Comparison of ENCODE assay signal across 29 cellular contexts in the genomic region with DNA sequence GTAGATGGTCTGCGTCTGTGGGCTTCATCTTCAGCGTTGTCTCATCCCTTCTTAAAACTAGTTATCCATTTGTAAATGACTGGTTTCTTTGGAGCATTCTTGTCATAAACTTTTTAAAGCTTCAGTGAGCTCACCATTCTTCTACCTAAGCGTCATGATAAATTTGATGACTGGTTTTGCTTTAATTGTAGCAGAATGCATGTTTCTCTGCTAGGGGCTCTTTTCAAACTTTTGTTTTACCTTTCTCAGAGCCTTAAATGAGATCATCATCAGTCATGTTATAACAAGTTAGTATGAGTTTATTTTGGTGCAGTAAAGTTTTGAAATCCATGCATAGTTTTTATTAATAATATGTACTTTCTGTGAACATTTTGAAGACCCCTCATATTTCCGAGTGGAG. TPM values are rescaled to one million over a fixed set of nuclear protein-coding genes. Genes with fewer than 3 reads are reported as not detected.
"Had no signal": no experiment of that assay in that cellular context is flagged by ENCODE, and none has a peak within 500 bp of the region (broad histone marks: within the 10 kb centered on the region; RNA-seq: fewer than 3 reads in every experiment).

No MANE protein-coding gene starts in this region.

- ATAC-seq: natural killer cell; psoas muscle; right cardiac atrium; right lobe of liver; stimulated activated memory B cell treated with anti-CD40 and anti-IgM and Interleukin-4, amounts not matched to agents 10 μg/mL and 1 μg/mL and 100 μg/mL, for 72 hours; stimulated activated naive CD8-positive, alpha-beta T cell treated with anti-CD3 and anti-CD28 coated beads, Interleukin-15, amount 100 ng/mL, for 72 hours; stimulated activated naive CD8-positive, alpha-beta T cell treated with anti-CD3 and anti-CD28 coated beads, Interleukin-15, Interleukin-2, amounts not matched to agents 100 U/mL and 50 U/mL, for 24 hours; upper lobe of right lung had no signal

- DNase-seq: natural killer cell; occipital lobe; ovary; posterior cingulate gyrus; psoas muscle; right cardiac atrium; right lobe of liver; sigmoid colon; small intestine; spleen; stimulated activated CD4-positive, alpha-beta T cell treated with anti-CD3 and anti-CD28 coated beads, Interleukin-12 subunit alpha, Interleukin-12 subunit beta, amount 100 ng/mL, for 4 hours; stimulated activated CD4-positive, alpha-beta T cell treated with anti-CD3 and anti-CD28 coated beads, Interleukin-1b, Interleukin-23, amount 100 ng/mL, for 48 hours; stimulated activated CD4-positive, alpha-beta T cell treated with anti-CD3 and anti-CD28 coated beads, Interleukin-4, amount 100 ng/mL, for 1 hour; stimulated activated CD4-positive, alpha-beta T cell treated with anti-CD3 and anti-CD28 coated beads, Interleukin-4, amount 100 ng/mL, for 4 hours; stimulated activated CD8-positive, alpha-beta memory T cell treated with anti-CD3 and anti-CD28 coated beads, Interleukin-4, amount 100 ng/mL, for 48 hours; stimulated activated naive CD4-positive, alpha-beta T cell; stimulated activated naive CD8-positive, alpha-beta T cell treated with anti-CD3 and anti-CD28 coated beads, Interleukin-15, amount 100 ng/mL, for 72 hours; stimulated activated naive CD8-positive, alpha-beta T cell treated with anti-CD3 and anti-CD28 coated beads, Interleukin-15, Interleukin-2, amounts not matched to agents 100 U/mL and 50 U/mL, for 24 hours; substantia nigra; testis; tibial artery; transverse colon; upper lobe of right lung; uterus had no signal

- H3K4me3 ChIP-seq: neural progenitor cell, ovary, psoas muscle, right lobe of liver, sigmoid colon, spleen, suprapubic skin, testis, tibial artery, transverse colon, upper lobe of right lung, uterus had no signal

- H3K4me1 ChIP-seq: neural progenitor cell, parathyroid adenoma, psoas muscle, right lobe of liver, sigmoid colon, spleen, suprapubic skin, testis, tibial artery, transverse colon, upper lobe of right lung, uterus had no signal

- H3K27ac ChIP-seq: neural progenitor cell, ovary, parathyroid adenoma, psoas muscle, right lobe of liver, sigmoid colon, spleen, suprapubic skin, testis, tibial artery, transverse colon, upper lobe of right lung, uterus had no signal

- H3K27me3 ChIP-seq: ovary, right lobe of liver, suprapubic skin, testis, tibial artery, upper lobe of right lung, uterus had no signal

- H3K36me3 ChIP-seq: neural progenitor cell, ovary, right lobe of liver, sigmoid colon, spleen, suprapubic skin, tibial artery, transverse colon, upper lobe of right lung, uterus had no signal

RNA-seq across cellular contexts. Expression of a gene that starts 6.3 kb away (rescaled TPM):
- total RNA-seq: natural killer cell, osteoblast had no signal
